Comparison of ENCODE assay signal across 10 cellular contexts in genomic region chr18:49399003-49399402, GRCh38.
DNase-seq lines count a peak whose midpoint lies in the region; ATAC-seq, FAIRE-seq and TF ChIP-seq lines count a peak whose summit lies in the region.
"Had no signal": no experiment of that assay in that cellular context is flagged by ENCODE, and none has a peak within 500 bp of the region (broad histone marks: within the 10 kb centered on the region; RNA-seq: fewer than 3 reads in every experiment).

No MANE protein-coding gene starts in this region.

- H3K4me3 ChIP-seq in kidney (ENCODE audit: low read length in 2 of 2): no peak overlapping the region
- no peak overlapping the region for H3K4me3 ChIP-seq in PC-3 (ENCODE audit: low read length)

- CTCF ChIA-PET in activated CD4-positive, alpha-beta memory T cell treated with anti-CD3 and anti-CD28 coated beads, Interleukin-2, amount 10 ng/mL, durations not matched to agents 7 days and 5 days (lab: Charles Lee): no interaction called here
- CTCF ChIA-PET in PC-3 (lab: Charles Lee): no interaction called here

- H3K4me1 Mint-ChIP-seq in activated CD4-positive, alpha-beta memory T cell treated with anti-CD3 and anti-CD28 coated beads, Interleukin-2, amount 10 ng/mL, durations not matched to agents 7 days and 5 days: peaks cover 38% of the 10 kb centered on the region
- H3K4me1 Mint-ChIP-seq in natural killer cell treated with Interleukin-12 subunit alpha and Interleukin-12 subunit beta and Interleukin-15 and Interleukin-18, amount 100 ng/mL, for 72 hours (ENCODE audit: low read depth in 2 of 2): peaks cover 44 to 47% of the 10 kb centered on the region in 2 donors

- no peak overlapping the region for H2AFZ ChIP-seq in PC-3 (ENCODE audit: low read length)

- ATAC-seq in GM18511 (IDR thresholded peaks at IDR 0.05; ENCODE audit: unreplicated experiment) (peak; percentile 70), HG02759 (IDR thresholded peaks at IDR 0.05; ENCODE audit: unreplicated experiment) (peak; percentile 51), PC-3 (no peak)
- ATAC-seq in natural killer cell treated with Interleukin-12 subunit alpha and Interleukin-12 subunit beta and Interleukin-15 and Interleukin-18, amount 100 ng/mL, for 72 hours: peak; percentile 65 to 69

- H3K9me2 ChIP-seq in PC-3 (replicated peaks; ENCODE audit: low read length): no peaks in the 10 kb centered on the region

- intact Hi-C loops in kidney (cut with DNase I): no loop called here
- intact Hi-C loops in PC-3 (cut with micrococcal nuclease): no loop called here

- no peak overlapping the region for H3K4me3 Mint-ChIP-seq in activated CD4-positive, alpha-beta memory T cell treated with anti-CD3 and anti-CD28 coated beads, Interleukin-2, amount 10 ng/mL, durations not matched to agents 7 days and 5 days
- peak overlapping the region; percentile 49 for H3K4me3 Mint-ChIP-seq in natural killer cell treated with Interleukin-12 subunit alpha and Interleukin-12 subunit beta and Interleukin-15 and Interleukin-18, amount 100 ng/mL, for 72 hours
- H3K4me3 Mint-ChIP-seq: dendritic cell treated with granulocyte-macrophage colony-stimulating factor and Interleukin-4, amounts not matched to agents 40 ng/mL and 50 ng/mL, for 4 days had no signal

- no peaks in the 10 kb centered on the region for H3F3A ChIP-seq in PC-3 (ENCODE audit: low read length, unreplicated experiment)

- DNase-seq in activated CD4-positive, alpha-beta memory T cell treated with anti-CD3 and anti-CD28 coated beads, Interleukin-2, amount 10 ng/mL, durations not matched to agents 7 days and 5 days: no peak
- no peak for DNase-seq in natural killer cell treated with Interleukin-12 subunit alpha and Interleukin-12 subunit beta and Interleukin-15 and Interleukin-18, amount 100 ng/mL, for 72 hours (ENCODE audit: low spot score)
- DNase-seq in NCI-H1417 (lab: John Stamatoyannopoulos, UW): no peak
- no peak for DNase-seq in kidney
- no peak for DNase-seq in stimulated activated CD4-positive, alpha-beta T cell treated with anti-CD3 and anti-CD28 coated beads, Interleukin-4, amount 100 ng/mL, for 1 hour
- no peak for DNase-seq in PC-3

- no peak overlapping the region for H3K9ac ChIP-seq in kidney (ENCODE audit: low read length in 2 of 2)
- H3K9ac ChIP-seq in PC-3 (ENCODE audit: low read length): no peak overlapping the region
- H3K9ac ChIP-seq: KMS-11 had no signal

- H3K79me2 ChIP-seq in PC-3 (ENCODE audit: low read length): no peaks in the 10 kb centered on the region

- no peaks in the 10 kb centered on the region for H3K27me3 ChIP-seq in PC-3 (ENCODE audit: low read length)

- no TSS peak for BruUV-seq in PC-3 (replicated peaks; lab: Mats Ljungman, UMichigan)

- POLR2A ChIA-PET in activated CD4-positive, alpha-beta memory T cell treated with anti-CD3 and anti-CD28 coated beads, Interleukin-2, amount 10 ng/mL, durations not matched to agents 7 days and 5 days (lab: Charles Lee): interaction anchor here (1.2 kb wide), 1 partner anchor 11 kb away, joined by 4 read pairs; no protein-coding TSS in a partner anchor
- POLR2A ChIA-PET in PC-3 (lab: Charles Lee; ENCODE audit: unreplicated experiment): no interaction called here

- H4K20me1 ChIP-seq in PC-3 (ENCODE audit: low read length): no peaks in the 10 kb centered on the region

- no peak for FAIRE-seq in kidney (lab: Jason Lieb, UNC)

- H3K27me3 Mint-ChIP-seq in activated CD4-positive, alpha-beta memory T cell treated with anti-CD3 and anti-CD28 coated beads, Interleukin-2, amount 10 ng/mL, durations not matched to agents 7 days and 5 days: no peaks in the 10 kb centered on the region
- H3K27me3 Mint-ChIP-seq in natural killer cell treated with Interleukin-12 subunit alpha and Interleukin-12 subunit beta and Interleukin-15 and Interleukin-18, amount 100 ng/mL, for 72 hours: no peaks in the 10 kb centered on the region
- H3K27me3 Mint-ChIP-seq: dendritic cell treated with granulocyte-macrophage colony-stimulating factor and Interleukin-4, amounts not matched to agents 40 ng/mL and 50 ng/mL, for 4 days had no signal

- peak overlapping the region; percentile 51 for H3K27ac Mint-ChIP-seq in activated CD4-positive, alpha-beta memory T cell treated with anti-CD3 and anti-CD28 coated beads, Interleukin-2, amount 10 ng/mL, durations not matched to agents 7 days and 5 days
- peak overlapping the region; percentile 32 to 77 for H3K27ac Mint-ChIP-seq in natural killer cell treated with Interleukin-12 subunit alpha and Interleukin-12 subunit beta and Interleukin-15 and Interleukin-18, amount 100 ng/mL, for 72 hours
- H3K27ac Mint-ChIP-seq: dendritic cell treated with granulocyte-macrophage colony-stimulating factor and Interleukin-4, amounts not matched to agents 40 ng/mL and 50 ng/mL, for 4 days had no signal

- H3K27ac ChIP-seq in kidney (ENCODE audit: low read depth in 2 of 2, low read length in 2 of 2) (no peak overlapping the region), PC-3 (ENCODE audit: low read length) (no peak overlapping the region)
- H3K27ac ChIP-seq: KMS-11 had no signal

- H3K9me3 ChIP-seq in kidney (ENCODE audit: control insufficient read depth in 1 of 2, low read length in 2 of 2) (peaks cover 0 to 3% of the 10 kb centered on the region in 2 donors), PC-3 (ENCODE audit: low read length) (no peaks in the 10 kb centered on the region)

- TF ChIP-seq CTCF in kidney (IDR thresholded peaks at IDR 0.05; ENCODE audit: borderline replicate concordance, extremely low read depth, insufficient read depth) (no peak), PC-3 (conservative IDR thresholded peaks at IDR 0.05; ENCODE audit: low read depth, low read length) (no peak)

- H3K4me1 ChIP-seq in kidney (ENCODE audit: control insufficient read depth in 1 of 2, insufficient read depth in 1 of 2, low read depth in 1 of 2, low read length in 2 of 2) (peaks cover 4 to 15% of the 10 kb centered on the region in 2 donors), PC-3 (ENCODE audit: insufficient read depth, low read length) (no peaks in the 10 kb centered on the region)

- no peak overlapping the region for H3K4me2 ChIP-seq in PC-3 (ENCODE audit: low read length)
- H3K4me2 ChIP-seq: KMS-11 had no signal

- H3K36me3 ChIP-seq in kidney (ENCODE audit: control insufficient read depth in 1 of 2, insufficient read depth in 2 of 2, low read length in 2 of 2) (no peaks in the 10 kb centered on the region), PC-3 (ENCODE audit: low read depth, low read length) (no peaks in the 10 kb centered on the region)

- peaks cover 8% of the 10 kb centered on the region for H3K9me3 Mint-ChIP-seq in activated CD4-positive, alpha-beta memory T cell treated with anti-CD3 and anti-CD28 coated beads, Interleukin-2, amount 10 ng/mL, durations not matched to agents 7 days and 5 days
- no peaks in the 10 kb centered on the region for H3K9me3 Mint-ChIP-seq in natural killer cell treated with Interleukin-12 subunit alpha and Interleukin-12 subunit beta and Interleukin-15 and Interleukin-18, amount 100 ng/mL, for 72 hours
- H3K9me3 Mint-ChIP-seq: dendritic cell treated with granulocyte-macrophage colony-stimulating factor and Interleukin-4, amounts not matched to agents 40 ng/mL and 50 ng/mL, for 4 days had no signal

- peaks cover 17% of the 10 kb centered on the region for H3K36me3 Mint-ChIP-seq in activated CD4-positive, alpha-beta memory T cell treated with anti-CD3 and anti-CD28 coated beads, Interleukin-2, amount 10 ng/mL, durations not matched to agents 7 days and 5 days (ENCODE audit: low read depth)
- peaks cover 11% of the 10 kb centered on the region for H3K36me3 Mint-ChIP-seq in natural killer cell treated with Interleukin-12 subunit alpha and Interleukin-12 subunit beta and Interleukin-15 and Interleukin-18, amount 100 ng/mL, for 72 hours
